In genomic region chr19:40348961-40349507, GRCh38 we compare ENCODE assay signal across 1 cellular context.
TF ChIP-seq lines count a peak whose summit lies in the region.

No MANE protein-coding gene starts in this region.

TF ChIP-seq in A549, 52 proteins besides CTCF, POLR2A, EP300 and RAD21 (continued from another document):
- TF ChIP-seq REST (IDR thresholded peaks at IDR 0.05), result no peak
